18 cellular contexts compared by ENCODE assay signal in the genomic region with DNA sequence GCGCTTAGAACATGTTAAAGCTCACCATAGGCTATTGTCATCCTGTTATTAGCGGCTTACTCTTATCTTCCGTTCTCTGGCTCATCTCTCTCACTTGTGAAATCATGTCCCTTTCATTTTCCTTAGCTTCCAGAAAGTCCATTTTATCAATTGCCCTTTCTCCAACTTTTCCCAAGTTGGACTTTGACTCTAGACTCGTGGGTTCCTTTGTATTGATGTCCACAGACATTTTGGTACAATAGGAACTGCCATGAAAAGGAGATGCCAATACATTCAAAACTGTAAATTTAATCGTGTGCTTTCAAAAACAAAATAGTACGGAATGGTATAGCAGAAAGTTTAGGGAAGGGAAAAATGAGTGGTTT.
"Had no signal": no experiment of that assay in that cellular context is flagged by ENCODE, and none has a peak within 500 bp of the region (broad histone marks: within the 10 kb centered on the region; RNA-seq: fewer than 3 reads in every experiment).

No MANE protein-coding gene starts in this region.

- H3K36me3 ChIP-seq: brain microvascular endothelial cell, cardiac muscle cell had no signal

- H3K27me3 ChIP-seq: brain microvascular endothelial cell, cardiac muscle cell had no signal

- DNase-seq: activated CD4-positive, alpha-beta T cell treated with anti-CD3 and anti-CD28 coated beads for 48 hours; activated CD4-positive, alpha-beta T cell treated with anti-CD3 and anti-CD28 coated beads, Interleukin-2, amount 50 U/mL, for 48 hours; activated CD8-positive, alpha-beta memory T cell treated with anti-CD3 and anti-CD28 coated beads, Interleukin-2, amount 10 ng/mL, durations not matched to agents 7 days and 5 days; activated effector memory CD4-positive, alpha-beta T cell treated with Interleukin-2 at 50 U/mL for 16 hours; activated naive CD4-positive, alpha-beta T cell; activated T-cell treated with anti-CD3 and anti-CD28 coated beads, Interleukin-2, amount 50 U/mL, for 24 hours; brain microvascular endothelial cell; Kasumi-1; NCI-H1105 treated with DMSO at 0.1 percent for 48 hours; NCI-H1436 treated with DMSO at 0.1 percent for 48 hours; NCI-H187; NCI-H2081; NCI-H510A treated with DMSO at 0.1 percent for 48 hours; NCI-H69; PC-3; SHP77 treated with DMSO at 0.1 percent for 48 hours had no signal

- ATAC-seq: activated CD4-positive, CD25-positive, alpha-beta regulatory T cell treated with anti-CD3 and anti-CD28 coated beads, Interleukin-2, amount 50 U/mL, for 24 hours; activated CD8-positive, alpha-beta memory T cell treated with anti-CD3 and anti-CD28 coated beads, Interleukin-2, amount 10 ng/mL, durations not matched to agents 7 days and 5 days; PC-3 had no signal

- H3K4me3 ChIP-seq: cardiac muscle cell had no signal

- H3K27ac ChIP-seq: brain microvascular endothelial cell, cardiac muscle cell had no signal
